Comparison of ENCODE assay signal across 24 cellular contexts in the genomic region with DNA sequence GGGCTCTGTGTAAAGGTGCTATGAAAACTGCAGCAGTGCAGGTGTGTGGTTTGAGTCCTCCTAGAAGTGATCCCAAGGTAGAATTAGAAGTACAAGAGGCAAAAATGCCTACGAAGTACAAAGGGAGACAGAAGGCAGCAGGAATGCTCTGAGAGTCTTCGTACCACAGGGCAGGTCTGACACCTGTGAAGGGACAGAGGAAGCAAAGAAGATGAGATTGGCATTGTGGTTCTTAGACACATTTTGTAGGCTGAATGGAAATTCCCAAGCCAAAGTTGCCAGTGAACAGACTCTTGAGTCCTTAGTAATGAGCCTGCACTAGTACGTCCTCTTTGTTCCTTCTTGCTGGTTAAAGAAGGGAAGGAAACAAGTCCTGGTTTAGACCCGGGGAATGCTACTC. TPM values are rescaled to one million over a fixed set of nuclear protein-coding genes. Genes with fewer than 3 reads are reported as not detected.
"Had no signal": no experiment of that assay in that cellular context is flagged by ENCODE, and none has a peak within 500 bp of the region (broad histone marks: within the 10 kb centered on the region; RNA-seq: fewer than 3 reads in every experiment).

No MANE protein-coding gene starts in this region.

- ATAC-seq: left cardiac atrium; lower lobe of right lung; natural killer cell treated with Interleukin-12 subunit alpha and Interleukin-12 subunit beta and Interleukin-15 and Interleukin-18, amount 100 ng/mL, for 72 hours; pancreas; sciatic nerve; stimulated activated naive B cell treated with anti-CD40 and anti-IgM and Interleukin-4, amounts not matched to agents 10 μg/mL and 1 μg/mL and 100 μg/mL, for 72 hours had no signal

- H3K27ac Mint-ChIP-seq: memory B cell; natural killer cell treated with Interleukin-12 subunit alpha and Interleukin-12 subunit beta and Interleukin-15 and Interleukin-18, amount 100 ng/mL, for 72 hours; stimulated activated naive B cell treated with anti-CD40 and anti-IgM and Interleukin-4, amounts not matched to agents 10 μg/mL and 1 μg/mL and 100 μg/mL, for 72 hours had no signal

- H2AFZ ChIP-seq: hepatocyte had no signal

- H3K27ac ChIP-seq: esophagus squamous epithelium, hepatocyte, left ventricle myocardium inferior, lower lobe of right lung, pancreas, prostate gland, stomach, upper lobe of left lung, uterus had no signal

- H3K4me1 ChIP-seq: uterus had no signal

- DNase-seq: cortex of kidney; dorsolateral prefrontal cortex; effector CD8-positive, alpha-beta T cell; esophagus squamous epithelium; foreskin fibroblast; kidney; left cardiac atrium; left ventricle myocardium inferior; lower lobe of right lung; midbrain; occipital lobe; pancreas; stimulated activated CD4-positive, alpha-beta T cell treated with anti-CD3 and anti-CD28 coated beads, Interleukin-2, amount 100 ng/mL, for 24 hours; stimulated activated CD4-positive, alpha-beta T cell treated with anti-CD3 and anti-CD28 coated beads, Interleukin-4, amount 100 ng/mL, for 4 hours; stimulated activated naive B cell treated with anti-CD40 and anti-IgM and Interleukin-4, amounts not matched to agents 10 μg/mL and 1 μg/mL and 100 μg/mL, for 72 hours; stomach; upper lobe of left lung; uterus had no signal

- H3K36me3 ChIP-seq: left ventricle myocardium inferior, lower lobe of right lung, pancreas, prostate gland, stomach, upper lobe of left lung, uterus had no signal

- H3K4me3 ChIP-seq: esophagus squamous epithelium, hepatocyte, left ventricle myocardium inferior, lower lobe of right lung, pancreas, prostate gland, stomach, upper lobe of left lung, uterus had no signal

- H3K27me3 Mint-ChIP-seq: memory B cell; stimulated activated naive B cell treated with anti-CD40 and anti-IgM and Interleukin-4, amounts not matched to agents 10 μg/mL and 1 μg/mL and 100 μg/mL, for 72 hours had no signal

- H3K9me3 Mint-ChIP-seq: memory B cell; natural killer cell treated with Interleukin-12 subunit alpha and Interleukin-12 subunit beta and Interleukin-15 and Interleukin-18, amount 100 ng/mL, for 72 hours had no signal

- H3K27me3 ChIP-seq: dorsolateral prefrontal cortex, esophagus squamous epithelium, hepatocyte, pancreas, stomach, upper lobe of left lung, uterus had no signal

- H3K4me2 ChIP-seq: hepatocyte had no signal

- H3K9me3 ChIP-seq: esophagus squamous epithelium, lower lobe of right lung, pancreas, prostate gland, stomach, upper lobe of left lung, uterus had no signal

- H3K4me3 Mint-ChIP-seq: memory B cell; natural killer cell treated with Interleukin-12 subunit alpha and Interleukin-12 subunit beta and Interleukin-15 and Interleukin-18, amount 100 ng/mL, for 72 hours; stimulated activated naive B cell treated with anti-CD40 and anti-IgM and Interleukin-4, amounts not matched to agents 10 μg/mL and 1 μg/mL and 100 μg/mL, for 72 hours had no signal

- H3K36me3 Mint-ChIP-seq: natural killer cell treated with Interleukin-12 subunit alpha and Interleukin-12 subunit beta and Interleukin-15 and Interleukin-18, amount 100 ng/mL, for 72 hours had no signal

RNA-seq across cellular contexts. Expression of a gene that starts 1.7 kb away (rescaled TPM):
- total RNA-seq: epithelial cell of proximal tubule, left ventricle myocardium inferior, prostate gland had no signal
